In the genomic region with DNA sequence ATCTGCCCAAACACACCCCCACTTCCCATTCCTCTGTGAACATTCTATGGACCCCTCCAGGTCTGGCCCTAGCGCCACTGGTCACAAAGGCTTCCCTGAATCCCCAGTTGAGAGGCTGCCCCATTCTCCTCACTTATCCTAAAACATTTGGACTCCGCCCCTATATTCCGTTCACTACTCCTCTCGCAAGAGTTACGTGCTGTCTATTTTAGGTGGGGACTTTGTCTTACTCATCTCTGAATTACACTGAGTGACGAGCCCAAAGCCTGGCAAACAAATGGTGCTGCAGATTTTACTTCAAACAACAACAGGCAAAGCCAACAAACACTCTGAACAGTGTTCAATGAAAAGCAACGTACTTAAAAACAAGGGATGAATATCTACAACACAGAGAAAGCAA, we compare ENCODE assay signal across 25 cellular contexts.
"Had no signal": no experiment of that assay in that cellular context is flagged by ENCODE, and none has a peak within 500 bp of the region (broad histone marks: within the 10 kb centered on the region; RNA-seq: fewer than 3 reads in every experiment).

No MANE protein-coding gene starts in this region.

- H3K4me1 Mint-ChIP-seq: immature natural killer cell; naive thymus-derived CD4-positive, alpha-beta T cell; stimulated activated naive B cell treated with anti-CD40 and anti-IgM and Interleukin-4, amounts not matched to agents 10 μg/mL and 1 μg/mL and 100 μg/mL, for 72 hours had no signal

- H3K4me3 Mint-ChIP-seq: immature natural killer cell; naive thymus-derived CD4-positive, alpha-beta T cell; stimulated activated naive B cell treated with anti-CD40 and anti-IgM and Interleukin-4, amounts not matched to agents 10 μg/mL and 1 μg/mL and 100 μg/mL, for 72 hours had no signal

- ATAC-seq: heart left ventricle; mucosa of descending colon; naive thymus-derived CD4-positive, alpha-beta T cell; right lobe of liver; stimulated activated naive B cell treated with anti-CD40 and anti-IgM and Interleukin-4, amounts not matched to agents 10 μg/mL and 1 μg/mL and 100 μg/mL, for 72 hours; stimulated activated naive CD8-positive, alpha-beta T cell treated with anti-CD3 and anti-CD28 coated beads, Interleukin-15, Interleukin-2, amounts not matched to agents 100 U/mL and 50 U/mL, for 24 hours; upper lobe of right lung had no signal

- H3K9me3 Mint-ChIP-seq: immature natural killer cell; naive thymus-derived CD4-positive, alpha-beta T cell; stimulated activated naive B cell treated with anti-CD40 and anti-IgM and Interleukin-4, amounts not matched to agents 10 μg/mL and 1 μg/mL and 100 μg/mL, for 72 hours had no signal

- H3K36me3 Mint-ChIP-seq: immature natural killer cell; naive thymus-derived CD4-positive, alpha-beta T cell; stimulated activated naive B cell treated with anti-CD40 and anti-IgM and Interleukin-4, amounts not matched to agents 10 μg/mL and 1 μg/mL and 100 μg/mL, for 72 hours had no signal

- H3K27me3 ChIP-seq: heart left ventricle, right atrium auricular region, right lobe of liver, stomach, upper lobe of right lung had no signal

- DNase-seq: glutamatergic neuron; heart left ventricle; hypothalamus; immature natural killer cell; left ventricle myocardium inferior; midbrain; mucosa of descending colon; naive thymus-derived CD4-positive, alpha-beta T cell; nucleus accumbens; right lobe of liver; stimulated activated CD4-positive, alpha-beta T cell treated with anti-CD3 and anti-CD28 coated beads, Interleukin-12 subunit alpha, Interleukin-12 subunit beta, amount 100 ng/mL, for 4 hours; stimulated activated CD4-positive, alpha-beta T cell treated with anti-CD3 and anti-CD28 coated beads, Interleukin-15, amount 100 ng/mL, for 24 hours; stimulated activated CD4-positive, alpha-beta T cell treated with anti-CD3 and anti-CD28 coated beads, Interleukin-2, amount 100 ng/mL, for 24 hours; stimulated activated CD4-positive, alpha-beta T cell treated with anti-CD3 and anti-CD28 coated beads, Interleukin-4, amount 100 ng/mL, for 1 hour; stimulated activated naive B cell treated with anti-CD40 and anti-IgM and Interleukin-4, amounts not matched to agents 10 μg/mL and 1 μg/mL and 100 μg/mL, for 72 hours; stimulated activated naive CD8-positive, alpha-beta T cell treated with anti-CD3 and anti-CD28 coated beads, Interleukin-15, Interleukin-2, amounts not matched to agents 100 U/mL and 50 U/mL, for 24 hours; stomach; tibial artery; trophoblast cell; upper lobe of right lung had no signal

- H3K4me1 ChIP-seq: parathyroid adenoma, tibial artery, upper lobe of right lung had no signal

- H3K36me3 ChIP-seq: heart left ventricle, left ventricle myocardium inferior, right atrium auricular region, right lobe of liver, stomach, thoracic aorta, tibial artery, upper lobe of right lung had no signal

- H3K27ac Mint-ChIP-seq: immature natural killer cell; stimulated activated naive B cell treated with anti-CD40 and anti-IgM and Interleukin-4, amounts not matched to agents 10 μg/mL and 1 μg/mL and 100 μg/mL, for 72 hours had no signal

- H3K9me3 ChIP-seq: heart left ventricle, left ventricle myocardium inferior, mucosa of descending colon, right atrium auricular region, right lobe of liver, stomach, thoracic aorta, tibial artery, upper lobe of right lung had no signal

- H3K4me3 ChIP-seq: heart left ventricle, left ventricle myocardium inferior, lung, mucosa of descending colon, right atrium auricular region, right lobe of liver, smooth muscle cell, stomach, thoracic aorta, tibial artery, upper lobe of right lung had no signal

- H3K27ac ChIP-seq: heart left ventricle, left ventricle myocardium inferior, parathyroid adenoma, right atrium auricular region, right lobe of liver, stomach, thoracic aorta, tibial artery, upper lobe of right lung had no signal
